ENCODE assay signal across 8 cellular contexts in the genomic region with DNA sequence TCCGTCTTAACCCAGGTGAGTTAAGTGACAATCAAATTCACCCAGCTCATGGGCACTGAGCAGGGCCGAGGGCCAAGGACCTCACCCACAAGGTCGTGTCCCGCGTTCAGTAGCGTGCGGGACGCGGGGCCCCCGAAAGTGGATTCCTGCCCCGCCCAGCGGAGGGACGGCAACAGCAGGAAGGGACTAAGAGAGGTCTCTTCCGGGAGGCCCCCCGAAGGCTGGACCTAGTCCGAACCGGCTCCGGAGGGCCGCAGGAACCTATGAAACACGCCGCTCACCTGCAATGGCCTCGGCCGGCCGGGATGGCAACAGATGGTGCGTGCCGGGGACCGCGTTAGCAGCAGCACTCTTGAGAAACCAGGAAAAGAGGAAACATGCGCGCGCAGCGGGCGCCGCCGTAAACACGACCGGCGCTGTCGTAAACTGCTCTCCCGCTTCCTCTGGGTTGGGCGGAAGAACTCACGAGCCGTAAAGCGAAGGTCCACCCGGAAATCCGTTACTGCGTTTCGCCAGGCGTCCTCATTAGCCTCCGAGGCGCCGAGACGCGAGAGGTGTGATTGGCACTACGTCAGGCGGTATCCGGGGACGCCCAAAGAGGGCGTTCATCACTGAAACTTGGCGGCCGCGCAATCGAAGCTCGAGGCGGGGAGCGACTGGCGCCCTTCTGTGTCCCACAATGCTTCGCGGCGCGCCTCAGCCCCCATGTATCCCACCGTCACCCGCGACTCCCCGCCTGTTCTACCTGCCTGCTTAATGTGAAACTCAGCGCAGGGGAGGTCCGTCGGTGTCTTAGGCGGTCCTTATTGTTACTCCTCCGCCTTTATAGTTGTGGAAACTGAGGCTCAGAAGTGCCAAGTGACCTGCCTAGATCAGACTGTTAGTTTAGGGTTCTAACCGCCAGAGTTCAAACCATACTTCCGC. TPM values are rescaled to one million over a fixed set of nuclear protein-coding genes. Genes with fewer than 3 reads are reported as not detected.
DNase-seq lines count a peak whose midpoint lies in the region; ATAC-seq, FAIRE-seq and TF ChIP-seq lines count a peak whose summit lies in the region.

Gene EIF3D, minus strand, starts transcription at position 372 of the 924 bp plus-strand sequence. CDS start 3,045 bp downstream, outside the sequence.

- H3K4me3 ChIP-seq in kidney epithelial cell (ENCODE audit: low read depth, low read length): peak within 1 kb of the TSS; percentile 73

- FAIRE-seq in GM19239 (lab: Jason Lieb, UNC): peak; percentile 93

- H3K27me3 ChIP-seq in kidney epithelial cell (ENCODE audit: control insufficient read depth, insufficient read depth, low read length): no peaks in the 10 kb centered on the region

- peak; percentile 77 for ATAC-seq in HG03457 (IDR thresholded peaks at IDR 0.05; ENCODE audit: unreplicated experiment)

- H3K36me3 ChIP-seq in kidney epithelial cell (ENCODE audit: control insufficient read depth, insufficient read depth, low read length): no peaks in the 10 kb centered on the region

- peak within 1 kb of the TSS; percentile 88 for H3K27ac ChIP-seq in cingulate gyrus (ENCODE audit: low read depth, low read length)

- TF ChIP-seq CTCF in kidney epithelial cell (IDR thresholded peaks at IDR 0.05; ENCODE audit: insufficient read depth, low read length, poor library complexity, severe bottlenecking): no peak

- DNase-seq in Ammon's horn (ENCODE audit: low spot score) (peak; percentile 98), GM19239 (ENCODE audit: insufficient read length, low spot score) (peak; percentile 84), NCI-H524 treated with DMSO at 0.1 percent for 48 hours (lab: John Stamatoyannopoulos, UW) (peak; percentile 97), kidney epithelial cell (ENCODE audit: low read depth) (peak; percentile 99)
- DNase-seq in activated CD4-positive, alpha-beta T cell treated with anti-CD3 and anti-CD28 coated beads for 4 hours: peak; percentile 96 to 98
- peak; percentile 97 to 98 for DNase-seq in stimulated activated CD4-positive, alpha-beta T cell treated with anti-CD3 and anti-CD28 coated beads, Interleukin-15, amount 100 ng/mL, for 48 hours (ENCODE audit: low read depth in 2 of 2)

RNA-seq across cellular contexts. Expression of gene EIF3D, which starts in this region (rescaled TPM):
- 551 and 619 TPM in 2 replicates for total RNA-seq in kidney epithelial cell

Comparison
In these comparisons a context has a peak if more than half of its experiments do, and no peak if none do; other contexts are left out.
1. Peak in every context shown above with its lines: DNase-seq, ATAC-seq, H3K4me3 ChIP-seq and H3K27ac ChIP-seq.